In the genomic region with DNA sequence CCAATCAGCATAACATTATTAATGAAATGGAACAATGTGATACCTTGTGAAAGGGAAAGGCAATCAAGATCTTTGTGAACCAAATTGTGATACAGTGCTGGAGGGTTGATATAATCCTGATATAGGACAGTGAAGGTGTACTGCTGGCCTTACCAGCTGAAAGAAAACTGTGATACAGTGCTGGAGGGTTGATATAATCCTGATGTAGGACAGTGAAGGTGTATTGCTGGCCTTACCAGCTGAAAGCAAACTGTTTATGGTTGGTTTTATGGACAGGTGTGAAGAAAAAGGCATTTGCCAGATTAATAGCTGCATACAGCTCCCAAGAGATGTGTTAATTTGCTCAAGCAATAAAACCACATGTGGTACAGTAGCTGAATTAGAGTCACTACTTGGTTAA, we compare ENCODE assay signal across 17 cellular contexts.
DNase-seq lines count a peak whose midpoint lies in the region; TF ChIP-seq lines count a peak whose summit lies in the region.
"Had no signal": no experiment of that assay in that cellular context is flagged by ENCODE, and none has a peak within 500 bp of the region (broad histone marks: within the 10 kb centered on the region; RNA-seq: fewer than 3 reads in every experiment).

No MANE protein-coding gene starts in this region.

- no peak overlapping the region for H3K27ac ChIP-seq in HEK293 (ENCODE audit: extremely low read depth, low read depth, low read length)
- H3K27ac ChIP-seq: BLaER1 treated with 17β-estradiol and CSF1 and Interleukin-3, amounts not matched to agents 10 nM and 100 nM; C4-2B had no signal

- no peak for TF ChIP-seq CTCF in HEK293 (tag by site-specific recombination; IDR thresholded peaks at IDR 0.05)

- H3K9me3 ChIP-seq in HEK293 (ENCODE audit: control insufficient read depth, insufficient read depth, low read depth, low read length), result no peaks in the 10 kb centered on the region
- H3K9me3 ChIP-seq: Caco-2 had no signal

- DNase-seq in DMS 273 (lab: John Stamatoyannopoulos, UW; ENCODE audit: unreplicated experiment), result peak; percentile 62
- peak; percentile 86 for DNase-seq in NCI-H2171 treated with DMSO at 0.1 percent for 48 hours (lab: John Stamatoyannopoulos, UW)
- no peak for DNase-seq in NOMO-1 treated with DMSO at 0.1 percent for 48 hours (lab: John Stamatoyannopoulos, UW; ENCODE audit: unreplicated experiment)
- DNase-seq in GM03348 (ENCODE audit: low spot score), result no peak
- DNase-seq in NCI-H2196 (lab: John Stamatoyannopoulos, UW; ENCODE audit: unreplicated experiment), result no peak
- DNase-seq: 8988T; AML-193; Caco-2; Calu3; CD4-positive, alpha-beta T cell; CD8-positive, alpha-beta T cell; DMS79 treated with DMSO at 0.1 percent for 48 hours; GF-D8 had no signal

- no peak overlapping the region for H3K4me3 ChIP-seq in HEK293 (ENCODE audit: low read depth, low read length)
- H3K4me3 ChIP-seq: BLaER1 treated with 17β-estradiol and CSF1 and Interleukin-3, amounts not matched to agents 10 nM and 100 nM; GM12878 had no signal

- H3K36me3 ChIP-seq in HEK293 (ENCODE audit: control insufficient read depth in 2 of 2, insufficient read depth in 1 of 2, low read length in 2 of 2), result no peaks in the 10 kb centered on the region
- H3K36me3 ChIP-seq: BLaER1 treated with 17β-estradiol and CSF1 and Interleukin-3, amounts not matched to agents 10 nM and 100 nM had no signal

- no peaks in the 10 kb centered on the region for H3K4me1 ChIP-seq in HEK293 (ENCODE audit: control insufficient read depth, insufficient read depth, low read length)
- H3K4me1 ChIP-seq: Caco-2 had no signal

- CTCF ChIA-PET in HEK293 (lab: Yijun Ruan, JAX), result no interaction called here

- POLR2A ChIA-PET in HEK293 (lab: Yijun Ruan, JAX), result no interaction called here

TF ChIP-seq in HEK293, 187 proteins besides CTCF, POLR2A, EP300 and RAD21:
- TF ChIP-seq SP3 (tag by site-specific recombination; IDR thresholded peaks at IDR 0.05) (no peak), SP2 (tag by site-specific recombination; IDR thresholded peaks at IDR 0.05) (no peak), ZXDB (tag by site-specific recombination; IDR thresholded peaks at IDR 0.05) (no peak), SETDB1 (IDR thresholded peaks at IDR 0.05; ENCODE audit: insufficient read length, low read length) (peak; percentile 54), KLF8 (tag by site-specific recombination; IDR thresholded peaks at IDR 0.05) (no peak), ZNF600 (tag by site-specific recombination; IDR thresholded peaks at IDR 0.05) (no peak), ZNF157 (tag by site-specific recombination; IDR thresholded peaks at IDR 0.05) (peak; percentile 100), MZF1 (tag by site-specific recombination; IDR thresholded peaks at IDR 0.05; ENCODE audit: borderline replicate concordance) (no peak)

Comparison
In these comparisons a context has a peak if more than half of its experiments do, and no peak if none do; other contexts are left out.
1. DNase-seq: peak in DMS 273 (single experiment) and NCI-H2171 treated with DMSO at 0.1 percent for 48 hours (single experiment); none in NOMO-1 treated with DMSO at 0.1 percent for 48 hours (single experiment), GM03348 (single experiment) and NCI-H2196 (single experiment).